Comparison of ENCODE assay signal across 1 cellular context in genomic region chr9:122930933-122931850, GRCh38.
TF ChIP-seq lines count a peak whose summit lies in the region.

A gene with protein sequence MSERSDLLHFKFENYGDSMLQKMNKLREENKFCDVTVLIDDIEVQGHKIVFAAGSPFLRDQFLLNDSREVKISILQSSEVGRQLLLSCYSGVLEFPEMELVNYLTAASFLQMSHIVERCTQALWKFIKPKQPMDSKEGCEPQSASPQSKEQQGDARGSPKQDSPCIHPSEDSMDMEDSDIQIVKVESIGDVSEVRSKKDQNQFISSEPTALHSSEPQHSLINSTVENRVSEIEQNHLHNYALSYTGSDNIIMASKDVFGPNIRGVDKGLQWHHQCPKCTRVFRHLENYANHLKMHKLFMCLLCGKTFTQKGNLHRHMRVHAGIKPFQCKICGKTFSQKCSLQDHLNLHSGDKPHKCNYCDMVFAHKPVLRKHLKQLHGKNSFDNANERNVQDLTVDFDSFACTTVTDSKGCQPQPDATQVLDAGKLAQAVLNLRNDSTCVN (minus strand): TSS chr9:122931512. CDS start chr9:122919934, 11,578 bp downstream.

TF ChIP-seq in HEK293, 187 proteins besides CTCF, POLR2A, EP300 and RAD21 (continued from another document):
- TF ChIP-seq ZNF292 (tag by site-specific recombination; IDR thresholded peaks at IDR 0.05; ENCODE audit: borderline replicate concordance, low read depth) (no peak), ZNF202 (tag by site-specific recombination; IDR thresholded peaks at IDR 0.05; ENCODE audit: borderline replicate concordance) (no peak), SALL2 (tag by site-specific recombination; IDR thresholded peaks at IDR 0.05; ENCODE audit: borderline replicate concordance) (no peak), ZNF791 (tag by site-specific recombination; IDR thresholded peaks at IDR 0.05) (no peak), ZNF549 (tag by site-specific recombination; IDR thresholded peaks at IDR 0.05) (no peak), ZNF623 (tag by site-specific recombination; IDR thresholded peaks at IDR 0.05) (no peak), SCRT2 (tag by site-specific recombination; IDR thresholded peaks at IDR 0.05) (no peak), ZSCAN18 (tag by site-specific recombination; IDR thresholded peaks at IDR 0.05) (no peak), TCF7L2 (IDR thresholded peaks at IDR 0.05; ENCODE audit: borderline replicate concordance, low read depth, low read length) (no peak), GLI2 (tag by site-specific recombination; IDR thresholded peaks at IDR 0.05; ENCODE audit: borderline replicate concordance, low read depth) (no peak), ZNF658 (tag by site-specific recombination; IDR thresholded peaks at IDR 0.05) (no peak), ZNF174 (tag by site-specific recombination; IDR thresholded peaks at IDR 0.05) (no peak), ZNF23 (tag by site-specific recombination; IDR thresholded peaks at IDR 0.05; ENCODE audit: borderline replicate concordance) (no peak), SP3 (tag by site-specific recombination; IDR thresholded peaks at IDR 0.05) (peak; percentile 85), ZNF624 (tag by site-specific recombination; IDR thresholded peaks at IDR 0.05) (no peak), ZBTB44 (tag by site-specific recombination; IDR thresholded peaks at IDR 0.05) (no peak), ZNF837 (tag by site-specific recombination; IDR thresholded peaks at IDR 0.05) (no peak), BCL11A (tag by site-specific recombination; IDR thresholded peaks at IDR 0.05; ENCODE audit: low read depth) (0 out of 2 replicates have a peak, but pooled peaks have one; percentile 59), KLF10 (tag by site-specific recombination; IDR thresholded peaks at IDR 0.05) (peak; percentile 73), ZIC2 (tag by site-specific recombination; IDR thresholded peaks at IDR 0.05) (peak; percentile 64), ZFP69B (tag by site-specific recombination; IDR thresholded peaks at IDR 0.05) (no peak; the same call in 1 of the 2 replicates), BCL11B (tag by site-specific recombination; IDR thresholded peaks at IDR 0.05; ENCODE audit: low read depth) (no peak), ZNF335 (tag by site-specific recombination; conservative IDR thresholded peaks at IDR 0.05) (peak; percentile 97), ZNF571 (tag by site-specific recombination; IDR thresholded peaks at IDR 0.05) (no peak), ZNF660 (tag by site-specific recombination; IDR thresholded peaks at IDR 0.05) (no peak), ZNF211 (tag by site-specific recombination; IDR thresholded peaks at IDR 0.05; ENCODE audit: low read depth) (no peak), ZNF423 (tag by site-specific recombination; IDR thresholded peaks at IDR 0.05) (peak; percentile 69), ZNF10 (tag by site-specific recombination; IDR thresholded peaks at IDR 0.05) (no peak), KLF16 (tag by site-specific recombination; IDR thresholded peaks at IDR 0.05) (peak; percentile 81; the same call in 1 of the 2 replicates), ZNF266 (tag by site-specific recombination; IDR thresholded peaks at IDR 0.05; ENCODE audit: low read depth) (no peak), ZNF580 (tag by site-specific recombination; IDR thresholded peaks at IDR 0.05) (peak; percentile 38; the same call in 1 of the 2 replicates), ZNF48 (tag by site-specific recombination; IDR thresholded peaks at IDR 0.05) (no peak), ZNF184 (tag by site-specific recombination; IDR thresholded peaks at IDR 0.05) (no peak), ZEB2 (tag by site-specific recombination; IDR thresholded peaks at IDR 0.05) (peak; percentile 58; the same call in 1 of the 2 replicates), AEBP2 (tag by site-specific recombination; IDR thresholded peaks at IDR 0.05; ENCODE audit: borderline replicate concordance) (no peak), ZXDB (tag by site-specific recombination; IDR thresholded peaks at IDR 0.05) (peak; percentile 95), ZFP37 (tag by site-specific recombination; IDR thresholded peaks at IDR 0.05) (no peak)
- TF ChIP-seq, protein P1, sequence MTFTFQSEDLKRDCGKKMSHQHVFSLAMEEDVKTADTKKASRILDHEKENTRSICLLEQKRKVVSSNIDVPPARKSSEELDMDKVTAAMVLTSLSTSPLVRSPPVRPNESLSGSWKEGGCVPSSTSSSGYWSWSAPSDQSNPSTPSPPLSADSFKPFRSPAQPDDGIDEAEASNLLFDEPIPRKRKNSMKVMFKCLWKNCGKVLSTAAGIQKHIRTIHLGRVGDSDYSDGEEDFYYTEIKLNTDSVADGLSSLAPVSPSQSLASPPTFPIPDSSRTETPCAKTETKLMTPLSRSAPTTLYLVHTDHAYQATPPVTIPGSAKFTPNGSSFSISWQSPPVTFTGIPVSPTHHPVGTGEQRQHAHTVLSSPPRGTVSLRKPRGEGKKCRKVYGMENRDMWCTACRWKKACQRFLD (tag by site-specific recombination; IDR thresholded peaks at IDR 0.05), result no peak
- TF ChIP-seq, protein P2, sequence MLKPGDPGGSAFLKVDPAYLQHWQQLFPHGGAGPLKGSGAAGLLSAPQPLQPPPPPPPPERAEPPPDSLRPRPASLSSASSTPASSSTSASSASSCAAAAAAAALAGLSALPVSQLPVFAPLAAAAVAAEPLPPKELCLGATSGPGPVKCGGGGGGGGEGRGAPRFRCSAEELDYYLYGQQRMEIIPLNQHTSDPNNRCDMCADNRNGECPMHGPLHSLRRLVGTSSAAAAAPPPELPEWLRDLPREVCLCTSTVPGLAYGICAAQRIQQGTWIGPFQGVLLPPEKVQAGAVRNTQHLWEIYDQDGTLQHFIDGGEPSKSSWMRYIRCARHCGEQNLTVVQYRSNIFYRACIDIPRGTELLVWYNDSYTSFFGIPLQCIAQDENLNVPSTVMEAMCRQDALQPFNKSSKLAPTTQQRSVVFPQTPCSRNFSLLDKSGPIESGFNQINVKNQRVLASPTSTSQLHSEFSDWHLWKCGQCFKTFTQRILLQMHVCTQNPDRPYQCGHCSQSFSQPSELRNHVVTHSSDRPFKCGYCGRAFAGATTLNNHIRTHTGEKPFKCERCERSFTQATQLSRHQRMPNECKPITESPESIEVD (tag by site-specific recombination; IDR thresholded peaks at IDR 0.05), result no peak
- TF ChIP-seq, protein P3, sequence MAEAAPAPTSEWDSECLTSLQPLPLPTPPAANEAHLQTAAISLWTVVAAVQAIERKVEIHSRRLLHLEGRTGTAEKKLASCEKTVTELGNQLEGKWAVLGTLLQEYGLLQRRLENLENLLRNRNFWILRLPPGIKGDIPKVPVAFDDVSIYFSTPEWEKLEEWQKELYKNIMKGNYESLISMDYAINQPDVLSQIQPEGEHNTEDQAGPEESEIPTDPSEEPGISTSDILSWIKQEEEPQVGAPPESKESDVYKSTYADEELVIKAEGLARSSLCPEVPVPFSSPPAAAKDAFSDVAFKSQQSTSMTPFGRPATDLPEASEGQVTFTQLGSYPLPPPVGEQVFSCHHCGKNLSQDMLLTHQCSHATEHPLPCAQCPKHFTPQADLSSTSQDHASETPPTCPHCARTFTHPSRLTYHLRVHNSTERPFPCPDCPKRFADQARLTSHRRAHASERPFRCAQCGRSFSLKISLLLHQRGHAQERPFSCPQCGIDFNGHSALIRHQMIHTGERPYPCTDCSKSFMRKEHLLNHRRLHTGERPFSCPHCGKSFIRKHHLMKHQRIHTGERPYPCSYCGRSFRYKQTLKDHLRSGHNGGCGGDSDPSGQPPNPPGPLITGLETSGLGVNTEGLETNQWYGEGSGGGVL (tag by site-specific recombination; IDR thresholded peaks at IDR 0.05), result no peak
- TF ChIP-seq, protein P4, sequence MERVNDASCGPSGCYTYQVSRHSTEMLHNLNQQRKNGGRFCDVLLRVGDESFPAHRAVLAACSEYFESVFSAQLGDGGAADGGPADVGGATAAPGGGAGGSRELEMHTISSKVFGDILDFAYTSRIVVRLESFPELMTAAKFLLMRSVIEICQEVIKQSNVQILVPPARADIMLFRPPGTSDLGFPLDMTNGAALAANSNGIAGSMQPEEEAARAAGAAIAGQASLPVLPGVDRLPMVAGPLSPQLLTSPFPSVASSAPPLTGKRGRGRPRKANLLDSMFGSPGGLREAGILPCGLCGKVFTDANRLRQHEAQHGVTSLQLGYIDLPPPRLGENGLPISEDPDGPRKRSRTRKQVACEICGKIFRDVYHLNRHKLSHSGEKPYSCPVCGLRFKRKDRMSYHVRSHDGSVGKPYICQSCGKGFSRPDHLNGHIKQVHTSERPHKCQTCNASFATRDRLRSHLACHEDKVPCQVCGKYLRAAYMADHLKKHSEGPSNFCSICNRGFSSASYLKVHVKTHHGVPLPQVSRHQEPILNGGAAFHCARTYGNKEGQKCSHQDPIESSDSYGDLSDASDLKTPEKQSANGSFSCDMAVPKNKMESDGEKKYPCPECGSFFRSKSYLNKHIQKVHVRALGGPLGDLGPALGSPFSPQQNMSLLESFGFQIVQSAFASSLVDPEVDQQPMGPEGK (tag by site-specific recombination; IDR thresholded peaks at IDR 0.05), result peak; percentile 72; the same call in 1 of the 2 replicates
